15 cellular contexts compared by ENCODE assay signal in genomic region chr13:30797847-30798246, GRCh38.
"Had no signal": no experiment of that assay in that cellular context is flagged by ENCODE, and none has a peak within 500 bp of the region (broad histone marks: within the 10 kb centered on the region; RNA-seq: fewer than 3 reads in every experiment).

No MANE protein-coding gene starts in this region.

- H3K4me3 ChIP-seq: adrenal gland, lung, psoas muscle, SJSA1, thyroid gland had no signal

- H3K9me3 Mint-ChIP-seq: activated CD4-positive, alpha-beta memory T cell treated with anti-CD3 and anti-CD28 coated beads for 36 hours; activated T-cell treated with anti-CD3 and anti-CD28 coated beads, Interleukin-2, amount 50 U/mL, for 4 hours; neural crest cell had no signal

- H3K27ac ChIP-seq: adrenal gland, psoas muscle, thyroid gland had no signal

- H3K36me3 Mint-ChIP-seq: activated CD4-positive, alpha-beta memory T cell treated with anti-CD3 and anti-CD28 coated beads for 36 hours had no signal

- H3K9me3 ChIP-seq: adrenal gland, psoas muscle, SJSA1, thyroid gland had no signal

- H3K27me3 ChIP-seq: adrenal gland, SJSA1, thyroid gland had no signal

- H3K27ac Mint-ChIP-seq: activated CD4-positive, alpha-beta memory T cell treated with anti-CD3 and anti-CD28 coated beads for 36 hours had no signal

- DNase-seq: activated naive CD4-positive, alpha-beta T cell treated with anti-CD3 and anti-CD28 coated beads, Interleukin-2, amount 50 U/mL, for 16 hours; activated T-cell treated with anti-CD3 and anti-CD28 coated beads, Interleukin-2, amount 50 U/mL, for 4 hours; adrenal gland; dermis blood vessel endothelial cell; foreskin melanocyte; psoas muscle; right cardiac atrium; small intestine; stimulated activated naive CD4-positive, alpha-beta T cell; thyroid gland had no signal

- H3K36me3 ChIP-seq: adrenal gland, SJSA1, thyroid gland had no signal

- ATAC-seq: left lobe of liver, psoas muscle, right cardiac atrium had no signal

- H3K27me3 Mint-ChIP-seq: activated CD4-positive, alpha-beta memory T cell treated with anti-CD3 and anti-CD28 coated beads for 36 hours had no signal

- H3K4me3 Mint-ChIP-seq: activated T-cell treated with anti-CD3 and anti-CD28 coated beads, Interleukin-2, amount 50 U/mL, for 4 hours; neural crest cell had no signal
